In genomic region chr22:30033137-30033536, GRCh38 we compare ENCODE assay signal across 20 cellular contexts. TPM values are rescaled to one million over a fixed set of nuclear protein-coding genes. Genes with fewer than 3 reads are reported as not detected.
"Had no signal": no experiment of that assay in that cellular context is flagged by ENCODE, and none has a peak within 500 bp of the region (broad histone marks: within the 10 kb centered on the region; RNA-seq: fewer than 3 reads in every experiment).

No MANE protein-coding gene starts in this region.

- H3K4me3 Mint-ChIP-seq: activated CD4-positive, alpha-beta memory T cell treated with anti-CD3 and anti-CD28 coated beads, Interleukin-2, amount 10 ng/mL, durations not matched to agents 7 days and 5 days; immature natural killer cell; naive B cell had no signal

- H3K27me3 Mint-ChIP-seq: activated CD4-positive, alpha-beta memory T cell treated with anti-CD3 and anti-CD28 coated beads, Interleukin-2, amount 10 ng/mL, durations not matched to agents 7 days and 5 days; naive B cell had no signal

- H3K9me3 ChIP-seq: ascending aorta, esophagus muscularis mucosa, sigmoid colon, suprapubic skin, upper lobe of left lung had no signal

- H3K4me3 ChIP-seq: ascending aorta, dorsolateral prefrontal cortex, esophagus muscularis mucosa, lung, sigmoid colon, suprapubic skin, upper lobe of left lung had no signal

- H3K27me3 ChIP-seq: ascending aorta, dorsolateral prefrontal cortex, esophagus muscularis mucosa, sigmoid colon, suprapubic skin, upper lobe of left lung had no signal

- ATAC-seq: stimulated activated naive CD8-positive, alpha-beta T cell treated with anti-CD3 and anti-CD28 coated beads, Interleukin-15, Interleukin-2, amounts not matched to agents 100 U/mL and 50 U/mL, for 24 hours had no signal

- H3K9me3 Mint-ChIP-seq: activated CD4-positive, alpha-beta memory T cell treated with anti-CD3 and anti-CD28 coated beads, Interleukin-2, amount 10 ng/mL, durations not matched to agents 7 days and 5 days; immature natural killer cell; naive B cell had no signal

- DNase-seq: activated CD4-positive, alpha-beta memory T cell treated with anti-CD3 and anti-CD28 coated beads, Interleukin-2, amount 10 ng/mL, durations not matched to agents 7 days and 5 days; activated CD8-positive, alpha-beta memory T cell treated with anti-CD3 and anti-CD28 coated beads, Interleukin-2, amount 50 U/mL, for 4 hours; activated naive CD4-positive, alpha-beta T cell; dorsolateral prefrontal cortex; glutamatergic neuron; immature natural killer cell; naive B cell; occipital lobe; sigmoid colon; stimulated activated CD4-positive, alpha-beta T cell treated with anti-CD3 and anti-CD28 coated beads, Interleukin-2, amount 100 ng/mL, for 24 hours; stimulated activated naive CD8-positive, alpha-beta T cell treated with anti-CD3 and anti-CD28 coated beads, Interleukin-15, Interleukin-2, amounts not matched to agents 100 U/mL and 50 U/mL, for 24 hours; upper lobe of left lung had no signal

- H3K4me1 ChIP-seq: ascending aorta, sigmoid colon had no signal

- H3K27ac Mint-ChIP-seq: activated CD4-positive, alpha-beta memory T cell treated with anti-CD3 and anti-CD28 coated beads, Interleukin-2, amount 10 ng/mL, durations not matched to agents 7 days and 5 days; immature natural killer cell had no signal

- H3K27ac ChIP-seq: ascending aorta, dorsolateral prefrontal cortex, esophagus muscularis mucosa, sigmoid colon, suprapubic skin, upper lobe of left lung had no signal

- H3K4me1 Mint-ChIP-seq: activated CD4-positive, alpha-beta memory T cell treated with anti-CD3 and anti-CD28 coated beads, Interleukin-2, amount 10 ng/mL, durations not matched to agents 7 days and 5 days; immature natural killer cell; naive B cell had no signal

RNA-seq across cellular contexts. Expression of gene HORMAD2, which starts 47.1 kb away (rescaled TPM):
- total RNA-seq: ascending aorta, bronchial epithelial cell, chondrocyte, esophagus muscularis mucosa, fibroblast of villous mesenchyme, pulmonary artery endothelial cell, sigmoid colon, suprapubic skin had no signal
- polyA plus RNA-seq: immature natural killer cell, sigmoid colon had no signal
